In genomic region chr12:116298578-116298977, GRCh38 we compare ENCODE assay signal across 28 cellular contexts.
"Had no signal": no experiment of that assay in that cellular context is flagged by ENCODE, and none has a peak within 500 bp of the region (broad histone marks: within the 10 kb centered on the region; RNA-seq: fewer than 3 reads in every experiment).

No MANE protein-coding gene starts in this region.

- FAIRE-seq: kidney, small intestine had no signal

- H3K4me1 ChIP-seq: prostate gland had no signal

- H3K27ac Mint-ChIP-seq: naive thymus-derived CD4-positive, alpha-beta T cell; natural killer cell treated with Interleukin-12 subunit alpha and Interleukin-12 subunit beta and Interleukin-15 and Interleukin-18, amount 100 ng/mL, for 72 hours; stimulated activated effector memory CD8-positive, alpha-beta T cell treated with anti-CD3 and anti-CD28 coated beads, Interleukin-12 subunit alpha, Interleukin-12 subunit beta, amount 100 ng/mL, for 72 hours; stimulated activated naive CD8-positive, alpha-beta T cell treated with anti-CD3 and anti-CD28 coated beads, Interleukin-15, Interleukin-2, amounts not matched to agents 100 ng/mL and 50 ng/mL, for 24 hours had no signal

- H3K27me3 ChIP-seq: left lung, ovary, sigmoid colon, spleen, transverse colon, upper lobe of left lung had no signal

- H3K4me1 Mint-ChIP-seq: stimulated activated effector memory CD8-positive, alpha-beta T cell treated with anti-CD3 and anti-CD28 coated beads, Interleukin-12 subunit alpha, Interleukin-12 subunit beta, amount 100 ng/mL, for 72 hours had no signal

- H3K36me3 ChIP-seq: left lung, lower lobe of right lung, ovary, prostate gland, sigmoid colon, spleen, transverse colon, upper lobe of left lung had no signal

- H3K4me3 Mint-ChIP-seq: naive thymus-derived CD4-positive, alpha-beta T cell; natural killer cell treated with Interleukin-12 subunit alpha and Interleukin-12 subunit beta and Interleukin-15 and Interleukin-18, amount 100 ng/mL, for 72 hours; neural crest cell; stimulated activated effector memory CD8-positive, alpha-beta T cell treated with anti-CD3 and anti-CD28 coated beads, Interleukin-12 subunit alpha, Interleukin-12 subunit beta, amount 100 ng/mL, for 72 hours; stimulated activated naive CD8-positive, alpha-beta T cell treated with anti-CD3 and anti-CD28 coated beads, Interleukin-15, Interleukin-2, amounts not matched to agents 100 ng/mL and 50 ng/mL, for 24 hours had no signal

- DNase-seq: head of caudate nucleus; hippocampal formation; kidney; left colon; left lung; lower lobe of right lung; mammary epithelial cell; midbrain; mucosa of descending colon; naive thymus-derived CD4-positive, alpha-beta T cell; occipital lobe; ovary; posterior cingulate gyrus; retina; right cardiac atrium; sigmoid colon; small intestine; spleen; stimulated activated CD4-positive, alpha-beta T cell treated with anti-CD3 and anti-CD28 coated beads, Interleukin-4, amount 100 ng/mL, for 24 hours; stimulated activated naive CD4-positive, alpha-beta T cell; substantia nigra; transverse colon had no signal

- H3K36me3 Mint-ChIP-seq: natural killer cell treated with Interleukin-12 subunit alpha and Interleukin-12 subunit beta and Interleukin-15 and Interleukin-18, amount 100 ng/mL, for 72 hours; stimulated activated effector memory CD8-positive, alpha-beta T cell treated with anti-CD3 and anti-CD28 coated beads, Interleukin-12 subunit alpha, Interleukin-12 subunit beta, amount 100 ng/mL, for 72 hours had no signal

- H3K4me3 ChIP-seq: left lung, lower lobe of right lung, mucosa of descending colon, ovary, prostate gland, sigmoid colon, spleen, transverse colon, upper lobe of left lung had no signal

- ATAC-seq: left colon; natural killer cell treated with Interleukin-12 subunit alpha and Interleukin-12 subunit beta and Interleukin-15 and Interleukin-18, amount 100 ng/mL, for 72 hours; stimulated activated effector memory CD8-positive, alpha-beta T cell treated with anti-CD3 and anti-CD28 coated beads, Interleukin-12 subunit alpha, Interleukin-12 subunit beta, amount 100 ng/mL, for 72 hours had no signal

- H3K9me3 ChIP-seq: left lung, lower lobe of right lung, mucosa of descending colon, ovary, prostate gland, sigmoid colon, spleen, transverse colon, upper lobe of left lung had no signal

- H3K27ac ChIP-seq: left lung had no signal
